Comparison of ENCODE assay signal across 20 cellular contexts in the genomic region with DNA sequence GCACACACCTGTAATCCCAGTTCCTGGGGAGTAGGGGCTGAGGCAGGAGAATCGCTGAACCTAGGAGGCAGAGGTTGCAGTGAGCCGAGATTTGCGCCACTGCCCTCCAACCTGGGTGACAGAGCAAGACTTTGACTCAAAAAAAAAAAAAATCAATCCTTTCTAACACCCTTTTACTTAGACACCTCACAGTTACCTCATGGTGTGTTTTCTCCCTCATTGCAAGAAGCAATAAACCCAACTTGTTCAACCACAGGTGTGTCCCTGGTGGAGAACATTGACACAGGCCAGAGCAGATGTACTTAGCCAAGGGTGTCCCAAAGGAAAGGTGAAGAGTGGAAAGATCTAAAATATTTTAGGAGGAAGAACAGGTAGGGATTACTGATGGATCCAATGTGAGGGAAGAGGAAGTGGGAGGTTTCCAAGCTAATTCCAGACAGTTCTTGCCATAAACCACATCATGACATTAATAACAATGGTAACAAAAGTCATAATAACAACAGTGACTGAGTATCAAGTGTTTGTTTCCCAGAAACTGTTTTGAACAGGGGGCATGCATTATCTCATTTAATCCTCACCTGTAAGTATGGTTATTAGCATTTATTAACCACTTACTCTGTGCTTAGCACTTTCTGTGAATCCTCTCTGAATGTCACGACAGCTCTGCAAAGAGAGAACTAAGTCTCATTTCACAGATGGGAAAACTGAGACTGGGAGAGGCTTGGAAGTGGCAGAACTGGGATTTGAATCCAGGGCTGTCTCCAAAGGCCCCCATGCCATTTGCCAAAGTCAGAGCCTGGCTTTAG. TPM values are rescaled to one million over a fixed set of nuclear protein-coding genes. Genes with fewer than 3 reads are reported as not detected.
DNase-seq lines count a peak whose midpoint lies in the region; FAIRE-seq and TF ChIP-seq lines count a peak whose summit lies in the region.
"Had no signal": no experiment of that assay in that cellular context is flagged by ENCODE, and none has a peak within 500 bp of the region (broad histone marks: within the 10 kb centered on the region; RNA-seq: fewer than 3 reads in every experiment).

No MANE protein-coding gene starts in this region.

- H3K9me3 Mint-ChIP-seq in T-helper 1 cell treated with Interleukin-12 subunit alpha and Interleukin-12 subunit beta and Interleukin-4 antibody, amounts not matched to agents 30 μg/mL and 1 μg/mL, for 36 hours: no peaks in the 10 kb centered on the region
- no peaks in the 10 kb centered on the region for H3K9me3 Mint-ChIP-seq in astrocyte (ENCODE audit: unreplicated experiment)
- H3K9me3 Mint-ChIP-seq: stimulated activated naive B cell treated with anti-CD40 and anti-IgM and Interleukin-4, amounts not matched to agents 10 μg/mL and 1 μg/mL and 100 μg/mL, for 72 hours had no signal

- H3K36me3 ChIP-seq in astrocyte (ENCODE audit: insufficient read depth, low read length): no peaks in the 10 kb centered on the region
- no peaks in the 10 kb centered on the region for H3K36me3 ChIP-seq in neutrophil
- H3K36me3 ChIP-seq in right atrium auricular region: no peaks in the 10 kb centered on the region

- peak overlapping the region; percentile 72 for H3K27ac Mint-ChIP-seq in T-helper 1 cell treated with Interleukin-12 subunit alpha and Interleukin-12 subunit beta and Interleukin-4 antibody, amounts not matched to agents 30 μg/mL and 1 μg/mL, for 36 hours
- no peak overlapping the region for H3K27ac Mint-ChIP-seq in astrocyte (ENCODE audit: unreplicated experiment)
- H3K27ac Mint-ChIP-seq: activated CD8-positive, alpha-beta memory T cell treated with anti-CD3 and anti-CD28 coated beads, Interleukin-2, amount 10 ng/mL, durations not matched to agents 7 days and 5 days; stimulated activated naive B cell treated with anti-CD40 and anti-IgM and Interleukin-4, amounts not matched to agents 10 μg/mL and 1 μg/mL and 100 μg/mL, for 72 hours had no signal

- H3K79me2 ChIP-seq in astrocyte (ENCODE audit: insufficient read depth, low read length): no peaks in the 10 kb centered on the region

- H3K27ac ChIP-seq in astrocyte (ENCODE audit: low read depth, low read length) (no peak overlapping the region), neutrophil (peak overlapping the region; percentile 38), right atrium auricular region (no peak overlapping the region)
- H3K27ac ChIP-seq: 22Rv1 had no signal

- no peak overlapping the region for H2AFZ ChIP-seq in astrocyte (ENCODE audit: low read depth, low read length)

- no peaks in the 10 kb centered on the region for H3K27me3 Mint-ChIP-seq in T-helper 1 cell treated with Interleukin-12 subunit alpha and Interleukin-12 subunit beta and Interleukin-4 antibody, amounts not matched to agents 30 μg/mL and 1 μg/mL, for 36 hours (ENCODE audit: low read depth)
- peaks cover 15% of the 10 kb centered on the region for H3K27me3 Mint-ChIP-seq in astrocyte (ENCODE audit: low read depth, unreplicated experiment)
- H3K27me3 Mint-ChIP-seq: activated CD8-positive, alpha-beta memory T cell treated with anti-CD3 and anti-CD28 coated beads, Interleukin-2, amount 10 ng/mL, durations not matched to agents 7 days and 5 days had no signal

- H3K27me3 ChIP-seq in astrocyte (ENCODE audit: insufficient read depth, low read length): peaks cover 3% of the 10 kb centered on the region
- H3K27me3 ChIP-seq in neutrophil: peaks cover 27% of the 10 kb centered on the region
- no peaks in the 10 kb centered on the region for H3K27me3 ChIP-seq in right atrium auricular region

- DNase-seq in T-helper 1 cell: no peak
- peak; percentile 18 for DNase-seq in HT-29 (ENCODE audit: low spot score)
- DNase-seq in astrocyte (ENCODE audit: low read depth): no peak
- no peak for DNase-seq in GM10248 (ENCODE audit: extremely low spot score)
- DNase-seq in right atrium auricular region (ENCODE audit: low spot score): no peak
- no peak for DNase-seq in T-helper 9 cell
- DNase-seq: activated CD8-positive, alpha-beta memory T cell treated with anti-CD3 and anti-CD28 coated beads, Interleukin-2, amount 10 ng/mL, durations not matched to agents 7 days and 5 days; NCI-H1417 treated with DMSO at 0.1 percent for 48 hours; NCI-H2227 treated with DMSO at 0.1 percent for 48 hours; NK-92 treated with Interleukin-12 subunit alpha and Interleukin-12 subunit beta, amount 100 ng/mL, for 24 hours; Right ventricle myocardium superior; stimulated activated naive B cell treated with anti-CD40 and anti-IgM and Interleukin-4, amounts not matched to agents 10 μg/mL and 1 μg/mL and 100 μg/mL, for 72 hours had no signal

- H3K9me3 ChIP-seq in astrocyte (ENCODE audit: insufficient read depth, low read depth, low read length): peaks cover 6% of the 10 kb centered on the region
- no peaks in the 10 kb centered on the region for H3K9me3 ChIP-seq in neutrophil
- no peaks in the 10 kb centered on the region for H3K9me3 ChIP-seq in right atrium auricular region

- H4K20me1 ChIP-seq in astrocyte (ENCODE audit: insufficient read depth, low read length): no peaks in the 10 kb centered on the region

- peak overlapping the region; percentile 10 for H3K4me3 Mint-ChIP-seq in T-helper 1 cell treated with Interleukin-12 subunit alpha and Interleukin-12 subunit beta and Interleukin-4 antibody, amounts not matched to agents 30 μg/mL and 1 μg/mL, for 36 hours
- H3K4me3 Mint-ChIP-seq in astrocyte (ENCODE audit: unreplicated experiment): no peak overlapping the region
- H3K4me3 Mint-ChIP-seq: activated CD8-positive, alpha-beta memory T cell treated with anti-CD3 and anti-CD28 coated beads, Interleukin-2, amount 10 ng/mL, durations not matched to agents 7 days and 5 days; stimulated activated naive B cell treated with anti-CD40 and anti-IgM and Interleukin-4, amounts not matched to agents 10 μg/mL and 1 μg/mL and 100 μg/mL, for 72 hours had no signal

- TF ChIP-seq CTCF in astrocyte (IDR thresholded peaks at IDR 0.05; ENCODE audit: insufficient read depth, low read depth, low read length) (no peak), neutrophil (IDR thresholded peaks at IDR 0.05) (no peak), GM10248 (IDR thresholded peaks at IDR 0.05; ENCODE audit: control extremely low read depth, extremely low read depth, low read depth, missing control alignments) (no peak), right atrium auricular region (IDR thresholded peaks at IDR 0.05) (no peak)

- H3K9ac ChIP-seq in astrocyte (ENCODE audit: low read length): no peak overlapping the region

- H3K4me1 Mint-ChIP-seq in T-helper 1 cell treated with Interleukin-12 subunit alpha and Interleukin-12 subunit beta and Interleukin-4 antibody, amounts not matched to agents 30 μg/mL and 1 μg/mL, for 36 hours (ENCODE audit: low read depth): peaks cover 29% of the 10 kb centered on the region
- no peaks in the 10 kb centered on the region for H3K4me1 Mint-ChIP-seq in astrocyte (ENCODE audit: low read depth, unreplicated experiment)

- peak overlapping the region; percentile 56 for H3K4me2 ChIP-seq in astrocyte (ENCODE audit: low read length)

- POLR2A ChIA-PET in GM10248 (lab: Yijun Ruan, JAX): no interaction called here

- CTCF ChIA-PET in GM10248 (lab: Yijun Ruan, JAX): interaction anchor here (0.8 to 1.3 kb wide), 3 partner anchors 21 to 56 kb away, joined by 3 to 4 read pairs (median 3); no protein-coding TSS in a partner anchor

- H3K36me3 Mint-ChIP-seq in T-helper 1 cell treated with Interleukin-12 subunit alpha and Interleukin-12 subunit beta and Interleukin-4 antibody, amounts not matched to agents 30 μg/mL and 1 μg/mL, for 36 hours (ENCODE audit: low read depth): no peaks in the 10 kb centered on the region
- no peaks in the 10 kb centered on the region for H3K36me3 Mint-ChIP-seq in astrocyte (ENCODE audit: low read depth, unreplicated experiment)
- H3K36me3 Mint-ChIP-seq: activated CD8-positive, alpha-beta memory T cell treated with anti-CD3 and anti-CD28 coated beads, Interleukin-2, amount 10 ng/mL, durations not matched to agents 7 days and 5 days; stimulated activated naive B cell treated with anti-CD40 and anti-IgM and Interleukin-4, amounts not matched to agents 10 μg/mL and 1 μg/mL and 100 μg/mL, for 72 hours had no signal

- no peak for FAIRE-seq in astrocyte (lab: Jason Lieb, UNC)
- FAIRE-seq: GM12878, H1, islet of Langerhans, TTC549 had no signal

- H3K4me3 ChIP-seq in astrocyte (ENCODE audit: insufficient read depth, low read depth, low read length): no peak overlapping the region
- H3K4me3 ChIP-seq in neutrophil (ENCODE audit: low read depth in 1 of 2, low read length in 1 of 2): no peak overlapping the region
- H3K4me3 ChIP-seq in right atrium auricular region: no peak overlapping the region
- H3K4me3 ChIP-seq: GM12878 had no signal

- peaks cover 21% of the 10 kb centered on the region for H3K4me1 ChIP-seq in astrocyte (ENCODE audit: insufficient read depth, low read length)
- H3K4me1 ChIP-seq in neutrophil (ENCODE audit: control insufficient read depth in 1 of 2, insufficient read depth in 1 of 2, low read depth in 1 of 2, low read length in 1 of 2): peaks cover 33 to 37% of the 10 kb centered on the region in 2 experiments
- H3K4me1 ChIP-seq in right atrium auricular region: peaks cover 0 to 11% of the 10 kb centered on the region in 2 donors

RNA-seq across cellular contexts. Expression of gene LYPD3, which starts 3.1 kb away (rescaled TPM):
- total RNA-seq in HT-29 (2014; rRNA removed; shearing (Covaris generic)): 0.05 and 0.78 TPM in 2 replicates
- total RNA-seq in astrocyte (0.22 and 0.54 TPM in 2 replicates), right atrium auricular region (under 1 TPM in 1 of 2 donors, not detected in 1; 0.90 TPM)

RNA-seq across cellular contexts. Expression of gene PHLDB3, which starts 36.0 kb away (rescaled TPM):
- 45.7 and 52.4 TPM in 2 replicates for total RNA-seq in HT-29 (2014; rRNA removed; shearing (Covaris generic))
- total RNA-seq in astrocyte (13.4 and 14.0 TPM in 2 replicates), right atrium auricular region (1 to 10 TPM; 3.6 to 7.7 TPM)

RNA-seq across cellular contexts. Expression of gene TEX101, which starts 53.9 kb away (rescaled TPM):
- not detected in 2 replicates for total RNA-seq in HT-29 (2014; rRNA removed; shearing (Covaris generic))
- total RNA-seq in astrocyte (not detected in 2 replicates), right atrium auricular region (not detected)
- total RNA-seq: activated CD8-positive, alpha-beta memory T cell treated with anti-CD3 and anti-CD28 coated beads, Interleukin-2, amount 10 ng/mL, durations not matched to agents 7 days and 5 days; GM12878; H1; mesenteric fat pad; Right ventricle myocardium superior had no signal

RNA-seq across cellular contexts. Expression of gene ETHE1, which starts 58.4 kb away (rescaled TPM):
- total RNA-seq in HT-29 (2014; rRNA removed; shearing (Covaris generic)): 179 and 190 TPM in 2 replicates
- total RNA-seq in astrocyte: 43.7 and 50.7 TPM in 2 replicates
- total RNA-seq in right atrium auricular region: 10 to 100 TPM; 17.9 to 25.4 TPM
